Comparison of ENCODE assay signal across 10 cellular contexts in the genomic region with DNA sequence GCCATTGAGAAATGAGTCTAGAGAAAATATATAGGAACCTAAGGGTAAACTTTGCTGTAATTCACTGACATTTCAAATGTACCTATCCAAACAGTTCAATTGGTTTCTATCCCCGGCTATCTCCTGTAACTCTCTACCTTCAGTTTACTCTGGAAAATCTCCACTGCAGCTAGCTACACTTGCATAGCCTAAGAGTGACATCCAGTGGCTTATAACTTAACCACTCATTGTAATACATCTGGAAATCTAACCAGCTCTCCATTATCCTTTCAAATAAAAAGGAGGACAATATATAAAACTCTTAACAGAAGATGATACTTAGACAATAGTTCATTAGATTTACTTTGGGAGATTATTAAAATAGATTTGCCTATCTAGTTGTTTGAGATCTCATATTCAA. TPM values are rescaled to one million over a fixed set of nuclear protein-coding genes. Genes with fewer than 3 reads are reported as not detected.
DNase-seq lines count a peak whose midpoint lies in the region; ATAC-seq and TF ChIP-seq lines count a peak whose summit lies in the region.
"Had no signal": no experiment of that assay in that cellular context is flagged by ENCODE, and none has a peak within 500 bp of the region (broad histone marks: within the 10 kb centered on the region; RNA-seq: fewer than 3 reads in every experiment).

No MANE protein-coding gene starts in this region.

- CTCF ChIA-PET in SK-N-SH (lab: Yijun Ruan, JAX), result interaction anchor here (0.5 to 4.8 kb wide), 27 partner anchors 10 to 786 kb away, joined by 3 to 83 read pairs (median 4); a partner anchor contains a TSS
- CTCF ChIA-PET in CD4-positive, alpha-beta T cell (lab: Charles Lee), result no interaction called here

- H3F3A ChIP-seq in SK-N-SH (replicated peaks; ENCODE audit: insufficient read depth), result no peaks in the 10 kb centered on the region

- no peak for TF ChIP-seq POLR2A in heart left ventricle (IDR thresholded peaks at IDR 0.05)

- H3K4me3 Mint-ChIP-seq in CD4-positive, alpha-beta T cell, result no peak overlapping the region

- H3K36me3 ChIP-seq in SK-N-SH (replicated peaks in 1 of 2; ENCODE audit: control insufficient read depth in 1 of 2, insufficient read depth in 2 of 2, low read length in 1 of 2) (no peaks in the 10 kb centered on the region), heart left ventricle (no peaks in the 10 kb centered on the region), tibial artery (no peaks in the 10 kb centered on the region)
- H3K36me3 ChIP-seq: BLaER1 had no signal

- TF ChIP-seq RAD21 in SK-N-SH (IDR thresholded peaks at IDR 0.05; ENCODE audit: low read length), result peak; percentile 99

- no peak overlapping the region for H3K27ac Mint-ChIP-seq in CD4-positive, alpha-beta T cell

- H3K4me3 ChIP-seq in SK-N-SH (ENCODE audit: low read depth in 2 of 2, low read length in 1 of 2) (no peak overlapping the region), heart left ventricle (no peak overlapping the region), tibial artery (no peak overlapping the region)
- H3K4me3 ChIP-seq: BLaER1 had no signal

- H3K4me1 Mint-ChIP-seq in CD4-positive, alpha-beta T cell (ENCODE audit: low read depth), result no peaks in the 10 kb centered on the region

- no peak overlapping the region for H2AFZ ChIP-seq in SK-N-SH (ENCODE audit: low read depth)

- H3K36me3 Mint-ChIP-seq in CD4-positive, alpha-beta T cell (ENCODE audit: low read depth), result no peaks in the 10 kb centered on the region

- DNase-seq in NCI-H1417 (lab: John Stamatoyannopoulos, UW) (peak in 2 of 3 experiments; percentile 2 to 20), NCI-H1417 treated with DMSO at 0.1 percent for 48 hours (lab: John Stamatoyannopoulos, UW) (no peak), SK-N-SH (peak; percentile 35), heart left ventricle (no peak), tibial artery (no peak)
- no peak for DNase-seq in CD4-positive, alpha-beta T cell
- DNase-seq: T-helper 9 cell had no signal

- no peaks in the 10 kb centered on the region for H3K9me3 ChIP-seq in SK-N-SH
- H3K9me3 ChIP-seq in heart left ventricle, result no peaks in the 10 kb centered on the region
- H3K9me3 ChIP-seq in tibial artery, result no peaks in the 10 kb centered on the region
- no peaks in the 10 kb centered on the region for H3K9me3 ChIP-seq in CD4-positive, alpha-beta T cell (ENCODE audit: control insufficient read depth, low read length)
- H3K9me3 ChIP-seq: BLaER1 had no signal

- WGBS in SK-N-SH (ENCODE audit: low lambda C conversion rate), result 39% methylated on average over 1 of the region's 1 CpG
- 9 to 16% (median 11%) methylated on average over 1 of the region's 1 CpG for WGBS in heart left ventricle, 4 donors

- POLR2A ChIA-PET in SK-N-SH (lab: Yijun Ruan, JAX), result no interaction called here
- POLR2A ChIA-PET in CD4-positive, alpha-beta T cell (lab: Charles Lee), result no interaction called here

- H3K27me3 ChIP-seq in SK-N-SH (ENCODE audit: insufficient read depth) (no peaks in the 10 kb centered on the region), heart left ventricle (peaks cover 0 to 29% (median 6%) of the 10 kb centered on the region in 9 donors), tibial artery (no peaks in the 10 kb centered on the region)
- H3K27me3 ChIP-seq in CD4-positive, alpha-beta T cell (ENCODE audit: control insufficient read depth, insufficient read depth, low read length), result peaks cover 49% of the 10 kb centered on the region
- H3K27me3 ChIP-seq: BLaER1 had no signal

- intact Hi-C loops in heart left ventricle (cut with DNase I) (loop anchor here (2.0 to 10.0 kb wide), 9 partner anchors 234 to 864 kb away; a partner anchor contains a TSS), tibial artery (cut with DNase I; ENCODE audit: low total_unique reads) (no loop called here)
- intact Hi-C loops in CD4-positive, alpha-beta T cell (cut with DNase I, micrococcal nuclease), result no loop called here

- peak overlapping the region in 1 of 2 experiments; percentile 81; a peak in 2 of 4 replicates for H3K27ac ChIP-seq in SK-N-SH (ENCODE audit: low read depth in 2 of 2, low read length in 1 of 2)
- no peak overlapping the region for H3K27ac ChIP-seq in heart left ventricle
- peak overlapping the region in 1 of 2 donors; percentile 4 for H3K27ac ChIP-seq in tibial artery
- no peak overlapping the region for H3K27ac ChIP-seq in CD4-positive, alpha-beta T cell (ENCODE audit: low read depth, low read length)
- H3K27ac ChIP-seq: BLaER1 had no signal

- no peak overlapping the region for H3K9ac ChIP-seq in SK-N-SH
- H3K9ac ChIP-seq: BLaER1 had no signal

- ATAC-seq in heart left ventricle, result peak in 3 of 4 donors; percentile 74 to 87 (median 79)
- no peak for ATAC-seq in GM21447 (IDR thresholded peaks at IDR 0.05; ENCODE audit: unreplicated experiment)
- ATAC-seq in CD4-positive, alpha-beta T cell (ENCODE audit: poor library complexity), result no peak
- ATAC-seq in GM19397 (IDR thresholded peaks at IDR 0.05; ENCODE audit: unreplicated experiment), result no peak

- no peak overlapping the region for H3K4me2 ChIP-seq in SK-N-SH
- H3K4me2 ChIP-seq: BLaER1 had no signal

- peaks cover 86% of the 10 kb centered on the region for H3K27me3 Mint-ChIP-seq in CD4-positive, alpha-beta T cell

- TF ChIP-seq CTCF in SK-N-SH (IDR thresholded peaks at IDR 0.05) (peak; percentile 76), heart left ventricle (IDR thresholded peaks at IDR 0.05) (peak in 11 of 12 donors; percentile 18 to 61 (median 50)), tibial artery (IDR thresholded peaks at IDR 0.05) (peak; percentile 53 to 58)
- TF ChIP-seq CTCF in CD4-positive, alpha-beta T cell (IDR thresholded peaks at IDR 0.05), result no peak

- 0 out of 4 replicates have a peak, but pooled peaks of 1 of the 2 experiments have one; percentile 20 for TF ChIP-seq EP300 in SK-N-SH (IDR thresholded peaks at IDR 0.05; ENCODE audit: borderline replicate concordance in 1 of 2, low read depth in 1 of 2, low read length in 1 of 2)

- no peaks in the 10 kb centered on the region for H3K9me3 Mint-ChIP-seq in CD4-positive, alpha-beta T cell

- H4K20me1 ChIP-seq in SK-N-SH (ENCODE audit: insufficient read depth), result no peaks in the 10 kb centered on the region
- H4K20me1 ChIP-seq: BLaER1 had no signal

- H3K9me2 ChIP-seq in SK-N-SH, result no peaks in the 10 kb centered on the region

- H3K79me2 ChIP-seq in SK-N-SH (ENCODE audit: insufficient read depth), result no peaks in the 10 kb centered on the region

- H3K4me1 ChIP-seq in SK-N-SH (ENCODE audit: control insufficient read depth in 1 of 2, insufficient read depth in 2 of 2, low read depth in 1 of 2, low read length in 1 of 2) (peaks cover 0 to 23% of the 10 kb centered on the region in 2 experiments; a peak in 2 of 4 replicates), heart left ventricle (no peaks in the 10 kb centered on the region), tibial artery (peaks cover 0 to 9% (median 2%) of the 10 kb centered on the region in 4 donors)

TF ChIP-seq in SK-N-SH, 30 proteins besides CTCF, POLR2A, EP300 and RAD21:
- TF ChIP-seq MXI1 (IDR thresholded peaks at IDR 0.05; ENCODE audit: low read depth, low read length) (0 out of 2 replicates have a peak, but pooled peaks have one; percentile 40), FOXM1 (IDR thresholded peaks at IDR 0.05; ENCODE audit: low read depth) (no peak), SMC3 (IDR thresholded peaks at IDR 0.05; ENCODE audit: low read depth, low read length) (peak; percentile 91)
TF ChIP-seq in SK-N-SH: peak in this region for 2.

RNA-seq across cellular contexts. Expression of a gene that starts 35.3 kb away (rescaled TPM):
- polyA plus RNA-seq in SK-N-SH (2012; rRNA removed) (45.1 and 63.3 TPM in 2 replicates), heart left ventricle (1 to 10 TPM; 2.2 to 6.7 TPM)
- 61.5 and 78.9 TPM in 2 replicates for polyA plus RNA-seq in SK-N-SH (2012; cell fraction: cytosol; rRNA removed)
- 43.9 and 111 TPM in 2 replicates for polyA plus RNA-seq in SK-N-SH (2012; cell fraction: nucleus; rRNA removed)
- 1 to 10 TPM; 3.3 to 7.0 (median 5.0) TPM for total RNA-seq in heart left ventricle
- 1 to 10 TPM; 4.3 to 5.6 TPM for total RNA-seq in CD4-positive, alpha-beta T cell

Comparison
In these comparisons a context has a peak if more than half of its experiments do, and no peak if none do; other contexts are left out.
1. DNase-seq: peak in NCI-H1417 (2 of 3) and SK-N-SH (single experiment); none in NCI-H1417 treated with DMSO at 0.1 percent for 48 hours (single experiment), heart left ventricle (0 of 5), tibial artery (0 of 2) and CD4-positive, alpha-beta T cell (0 of 10).
2. ATAC-seq: peak in heart left ventricle (3 of 4); none in GM21447 (single experiment), CD4-positive, alpha-beta T cell (single experiment) and GM19397 (single experiment).
3. intact Hi-C loops: an anchor here in heart left ventricle (2.0 to 10.0 kb wide); none called in tibial artery and CD4-positive, alpha-beta T cell.